ENCODE assay signal across 1 cellular context in the genomic region with DNA sequence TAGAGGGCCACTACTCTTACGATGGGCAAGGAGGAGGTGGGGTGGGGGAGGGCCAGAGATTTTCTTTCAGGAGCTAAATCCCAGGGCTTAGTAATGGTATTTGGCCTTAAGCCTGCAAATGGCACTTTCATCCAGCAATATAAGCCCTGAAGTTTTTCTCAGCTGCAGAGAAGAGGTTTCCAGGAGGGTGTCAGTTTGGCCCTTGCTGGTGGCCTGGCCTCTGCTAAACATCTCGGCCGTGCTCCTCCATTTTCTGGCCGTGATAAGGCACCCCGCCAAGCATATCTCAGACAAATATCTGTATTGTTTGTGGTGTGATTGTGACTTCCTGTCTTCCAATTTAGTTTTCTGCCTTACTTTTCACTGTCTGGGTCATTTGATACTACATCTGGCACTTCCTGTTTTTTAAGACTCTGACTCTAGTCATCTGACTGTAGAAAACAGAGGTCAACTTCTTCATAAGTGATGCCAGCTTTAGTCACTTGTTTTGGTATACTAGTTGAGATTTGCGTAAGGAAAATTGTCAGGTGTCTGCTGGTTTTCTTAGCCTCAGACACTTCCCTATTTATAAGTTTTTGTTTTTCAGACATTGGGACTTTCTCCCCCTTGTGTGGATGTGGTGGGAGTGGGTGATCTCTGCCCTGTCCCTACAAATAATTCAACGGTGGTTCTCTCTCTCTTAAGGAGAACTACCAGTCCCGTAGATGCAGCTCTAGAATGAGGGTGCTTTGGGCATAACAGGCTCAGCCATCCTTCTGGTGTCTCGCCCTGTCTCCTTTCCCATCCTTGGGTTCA.
TF ChIP-seq lines count a peak whose summit lies in the region.

No MANE protein-coding gene starts in this region.

TF ChIP-seq in GM12878, 131 proteins besides CTCF, POLR2A, EP300 and RAD21 (continued from another document and continues in another):
- TF ChIP-seq, protein P1, sequence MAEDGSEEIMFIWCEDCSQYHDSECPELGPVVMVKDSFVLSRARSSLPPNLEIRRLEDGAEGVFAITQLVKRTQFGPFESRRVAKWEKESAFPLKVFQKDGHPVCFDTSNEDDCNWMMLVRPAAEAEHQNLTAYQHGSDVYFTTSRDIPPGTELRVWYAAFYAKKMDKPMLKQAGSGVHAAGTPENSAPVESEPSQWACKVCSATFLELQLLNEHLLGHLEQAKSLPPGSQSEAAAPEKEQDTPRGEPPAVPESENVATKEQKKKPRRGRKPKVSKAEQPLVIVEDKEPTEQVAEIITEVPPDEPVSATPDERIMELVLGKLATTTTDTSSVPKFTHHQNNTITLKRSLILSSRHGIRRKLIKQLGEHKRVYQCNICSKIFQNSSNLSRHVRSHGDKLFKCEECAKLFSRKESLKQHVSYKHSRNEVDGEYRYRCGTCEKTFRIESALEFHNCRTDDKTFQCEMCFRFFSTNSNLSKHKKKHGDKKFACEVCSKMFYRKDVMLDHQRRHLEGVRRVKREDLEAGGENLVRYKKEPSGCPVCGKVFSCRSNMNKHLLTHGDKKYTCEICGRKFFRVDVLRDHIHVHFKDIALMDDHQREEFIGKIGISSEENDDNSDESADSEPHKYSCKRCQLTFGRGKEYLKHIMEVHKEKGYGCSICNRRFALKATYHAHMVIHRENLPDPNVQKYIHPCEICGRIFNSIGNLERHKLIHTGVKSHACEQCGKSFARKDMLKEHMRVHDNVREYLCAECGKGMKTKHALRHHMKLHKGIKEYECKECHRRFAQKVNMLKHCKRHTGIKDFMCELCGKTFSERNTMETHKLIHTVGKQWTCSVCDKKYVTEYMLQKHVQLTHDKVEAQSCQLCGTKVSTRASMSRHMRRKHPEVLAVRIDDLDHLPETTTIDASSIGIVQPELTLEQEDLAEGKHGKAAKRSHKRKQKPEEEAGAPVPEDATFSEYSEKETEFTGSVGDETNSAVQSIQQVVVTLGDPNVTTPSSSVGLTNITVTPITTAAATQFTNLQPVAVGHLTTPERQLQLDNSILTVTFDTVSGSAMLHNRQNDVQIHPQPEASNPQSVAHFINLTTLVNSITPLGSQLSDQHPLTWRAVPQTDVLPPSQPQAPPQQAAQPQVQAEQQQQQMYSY (CRISPR knock-in tag; IDR thresholded peaks at IDR 0.05) = no peak
- TF ChIP-seq STAT3 (IDR thresholded peaks at IDR 0.05; ENCODE audit: low read depth, low read length) = no peak
- TF ChIP-seq, protein P2, sequence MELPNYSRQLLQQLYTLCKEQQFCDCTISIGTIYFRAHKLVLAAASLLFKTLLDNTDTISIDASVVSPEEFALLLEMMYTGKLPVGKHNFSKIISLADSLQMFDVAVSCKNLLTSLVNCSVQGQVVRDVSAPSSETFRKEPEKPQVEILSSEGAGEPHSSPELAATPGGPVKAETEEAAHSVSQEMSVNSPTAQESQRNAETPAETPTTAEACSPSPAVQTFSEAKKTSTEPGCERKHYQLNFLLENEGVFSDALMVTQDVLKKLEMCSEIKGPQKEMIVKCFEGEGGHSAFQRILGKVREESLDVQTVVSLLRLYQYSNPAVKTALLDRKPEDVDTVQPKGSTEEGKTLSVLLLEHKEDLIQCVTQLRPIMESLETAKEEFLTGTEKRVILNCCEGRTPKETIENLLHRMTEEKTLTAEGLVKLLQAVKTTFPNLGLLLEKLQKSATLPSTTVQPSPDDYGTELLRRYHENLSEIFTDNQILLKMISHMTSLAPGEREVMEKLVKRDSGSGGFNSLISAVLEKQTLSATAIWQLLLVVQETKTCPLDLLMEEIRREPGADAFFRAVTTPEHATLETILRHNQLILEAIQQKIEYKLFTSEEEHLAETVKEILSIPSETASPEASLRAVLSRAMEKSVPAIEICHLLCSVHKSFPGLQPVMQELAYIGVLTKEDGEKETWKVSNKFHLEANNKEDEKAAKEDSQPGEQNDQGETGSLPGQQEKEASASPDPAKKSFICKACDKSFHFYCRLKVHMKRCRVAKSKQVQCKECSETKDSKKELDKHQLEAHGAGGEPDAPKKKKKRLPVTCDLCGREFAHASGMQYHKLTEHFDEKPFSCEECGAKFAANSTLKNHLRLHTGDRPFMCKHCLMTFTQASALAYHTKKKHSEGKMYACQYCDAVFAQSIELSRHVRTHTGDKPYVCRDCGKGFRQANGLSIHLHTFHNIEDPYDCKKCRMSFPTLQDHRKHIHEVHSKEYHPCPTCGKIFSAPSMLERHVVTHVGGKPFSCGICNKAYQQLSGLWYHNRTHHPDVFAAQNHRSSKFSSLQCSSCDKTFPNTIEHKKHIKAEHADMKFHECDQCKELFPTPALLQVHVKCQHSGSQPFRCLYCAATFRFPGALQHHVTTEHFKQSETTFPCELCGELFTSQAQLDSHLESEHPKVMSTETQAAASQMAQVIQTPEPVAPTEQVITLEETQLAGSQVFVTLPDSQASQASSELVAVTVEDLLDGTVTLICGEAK (IDR thresholded peaks at IDR 0.05; ENCODE audit: borderline replicate concordance) = no peak; the same call in 1 of the 2 replicates
- no peak for TF ChIP-seq HCFC1 (IDR thresholded peaks at IDR 0.05; ENCODE audit: low read length)
- peak; percentile 56; the same call in 1 of the 2 replicates for TF ChIP-seq FOXK2 (IDR thresholded peaks at IDR 0.05)
- TF ChIP-seq, protein P3, sequence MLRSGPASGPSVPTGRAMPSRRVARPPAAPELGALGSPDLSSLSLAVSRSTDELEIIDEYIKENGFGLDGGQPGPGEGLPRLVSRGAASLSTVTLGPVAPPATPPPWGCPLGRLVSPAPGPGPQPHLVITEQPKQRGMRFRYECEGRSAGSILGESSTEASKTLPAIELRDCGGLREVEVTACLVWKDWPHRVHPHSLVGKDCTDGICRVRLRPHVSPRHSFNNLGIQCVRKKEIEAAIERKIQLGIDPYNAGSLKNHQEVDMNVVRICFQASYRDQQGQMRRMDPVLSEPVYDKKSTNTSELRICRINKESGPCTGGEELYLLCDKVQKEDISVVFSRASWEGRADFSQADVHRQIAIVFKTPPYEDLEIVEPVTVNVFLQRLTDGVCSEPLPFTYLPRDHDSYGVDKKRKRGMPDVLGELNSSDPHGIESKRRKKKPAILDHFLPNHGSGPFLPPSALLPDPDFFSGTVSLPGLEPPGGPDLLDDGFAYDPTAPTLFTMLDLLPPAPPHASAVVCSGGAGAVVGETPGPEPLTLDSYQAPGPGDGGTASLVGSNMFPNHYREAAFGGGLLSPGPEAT (IDR thresholded peaks at IDR 0.05; ENCODE audit: low read depth) = peak; percentile 93
- peak; percentile 98 for TF ChIP-seq SPI1 (IDR thresholded peaks at IDR 0.05; ENCODE audit: borderline replicate concordance, insufficient read depth, low read depth, low read length)
- TF ChIP-seq BMI1 (IDR thresholded peaks at IDR 0.05; ENCODE audit: borderline replicate concordance) = peak; percentile 67; the same call in 1 of the 2 replicates
- peak; percentile 92 for TF ChIP-seq NR2F1 (conservative IDR thresholded peaks at IDR 0.05)
- TF ChIP-seq KDM1A (IDR thresholded peaks at IDR 0.05; ENCODE audit: borderline replicate concordance) = no peak
- peak; percentile 94 to 95 for TF ChIP-seq IKZF2 (IDR thresholded peaks at IDR 0.05)
- TF ChIP-seq ZNF24 (IDR thresholded peaks at IDR 0.05) = no peak
- TF ChIP-seq JUND (IDR thresholded peaks at IDR 0.05; ENCODE audit: low read depth, low read length) = no peak
- TF ChIP-seq EED (IDR thresholded peaks at IDR 0.05; ENCODE audit: low read depth) = no peak
- TF ChIP-seq, protein P4, sequence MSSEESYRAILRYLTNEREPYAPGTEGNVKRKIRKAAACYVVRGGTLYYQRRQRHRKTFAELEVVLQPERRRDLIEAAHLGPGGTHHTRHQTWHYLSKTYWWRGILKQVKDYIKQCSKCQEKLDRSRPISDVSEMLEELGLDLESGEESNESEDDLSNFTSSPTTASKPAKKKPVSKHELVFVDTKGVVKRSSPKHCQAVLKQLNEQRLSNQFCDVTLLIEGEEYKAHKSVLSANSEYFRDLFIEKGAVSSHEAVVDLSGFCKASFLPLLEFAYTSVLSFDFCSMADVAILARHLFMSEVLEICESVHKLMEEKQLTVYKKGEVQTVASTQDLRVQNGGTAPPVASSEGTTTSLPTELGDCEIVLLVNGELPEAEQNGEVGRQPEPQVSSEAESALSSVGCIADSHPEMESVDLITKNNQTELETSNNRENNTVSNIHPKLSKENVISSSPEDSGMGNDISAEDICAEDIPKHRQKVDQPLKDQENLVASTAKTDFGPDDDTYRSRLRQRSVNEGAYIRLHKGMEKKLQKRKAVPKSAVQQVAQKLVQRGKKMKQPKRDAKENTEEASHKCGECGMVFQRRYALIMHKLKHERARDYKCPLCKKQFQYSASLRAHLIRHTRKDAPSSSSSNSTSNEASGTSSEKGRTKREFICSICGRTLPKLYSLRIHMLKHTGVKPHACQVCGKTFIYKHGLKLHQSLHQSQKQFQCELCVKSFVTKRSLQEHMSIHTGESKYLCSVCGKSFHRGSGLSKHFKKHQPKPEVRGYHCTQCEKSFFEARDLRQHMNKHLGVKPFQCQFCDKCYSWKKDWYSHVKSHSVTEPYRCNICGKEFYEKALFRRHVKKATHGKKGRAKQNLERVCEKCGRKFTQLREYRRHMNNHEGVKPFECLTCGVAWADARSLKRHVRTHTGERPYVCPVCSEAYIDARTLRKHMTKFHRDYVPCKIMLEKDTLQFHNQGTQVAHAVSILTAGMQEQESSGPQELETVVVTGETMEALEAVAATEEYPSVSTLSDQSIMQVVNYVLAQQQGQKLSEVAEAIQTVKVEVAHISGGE (CRISPR knock-in tag; IDR thresholded peaks at IDR 0.05) = no peak
- no peak for TF ChIP-seq ZNF622 (IDR thresholded peaks at IDR 0.05)
- no peak for TF ChIP-seq SRF (IDR thresholded peaks at IDR 0.05; ENCODE audit: low read depth in 2 of 2, low read length in 2 of 2)
- peak; percentile 57; the same call in 1 of the 2 replicates for TF ChIP-seq NFIC (IDR thresholded peaks at IDR 0.05; ENCODE audit: low read depth, low read length)
- TF ChIP-seq NR2C1 (IDR thresholded peaks at IDR 0.05) = peak; percentile 54
- no peak for TF ChIP-seq ZZZ3 (IDR thresholded peaks at IDR 0.05; ENCODE audit: control insufficient read depth, insufficient read length, low read depth)
- peak; percentile 71 for TF ChIP-seq CREM (IDR thresholded peaks at IDR 0.05; ENCODE audit: low read depth)
- TF ChIP-seq SUZ12 (IDR thresholded peaks at IDR 0.05; ENCODE audit: unreplicated experiment) = no peak
- TF ChIP-seq CHD1 (IDR thresholded peaks at IDR 0.05; ENCODE audit: low read depth, low read length) = no peak
- TF ChIP-seq, protein P5, sequence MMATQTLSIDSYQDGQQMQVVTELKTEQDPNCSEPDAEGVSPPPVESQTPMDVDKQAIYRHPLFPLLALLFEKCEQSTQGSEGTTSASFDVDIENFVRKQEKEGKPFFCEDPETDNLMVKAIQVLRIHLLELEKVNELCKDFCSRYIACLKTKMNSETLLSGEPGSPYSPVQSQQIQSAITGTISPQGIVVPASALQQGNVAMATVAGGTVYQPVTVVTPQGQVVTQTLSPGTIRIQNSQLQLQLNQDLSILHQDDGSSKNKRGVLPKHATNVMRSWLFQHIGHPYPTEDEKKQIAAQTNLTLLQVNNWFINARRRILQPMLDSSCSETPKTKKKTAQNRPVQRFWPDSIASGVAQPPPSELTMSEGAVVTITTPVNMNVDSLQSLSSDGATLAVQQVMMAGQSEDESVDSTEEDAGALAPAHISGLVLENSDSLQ (IDR thresholded peaks at IDR 0.05) = peak; percentile 39; the same call in 1 of the 2 replicates
- TF ChIP-seq, protein P6, sequence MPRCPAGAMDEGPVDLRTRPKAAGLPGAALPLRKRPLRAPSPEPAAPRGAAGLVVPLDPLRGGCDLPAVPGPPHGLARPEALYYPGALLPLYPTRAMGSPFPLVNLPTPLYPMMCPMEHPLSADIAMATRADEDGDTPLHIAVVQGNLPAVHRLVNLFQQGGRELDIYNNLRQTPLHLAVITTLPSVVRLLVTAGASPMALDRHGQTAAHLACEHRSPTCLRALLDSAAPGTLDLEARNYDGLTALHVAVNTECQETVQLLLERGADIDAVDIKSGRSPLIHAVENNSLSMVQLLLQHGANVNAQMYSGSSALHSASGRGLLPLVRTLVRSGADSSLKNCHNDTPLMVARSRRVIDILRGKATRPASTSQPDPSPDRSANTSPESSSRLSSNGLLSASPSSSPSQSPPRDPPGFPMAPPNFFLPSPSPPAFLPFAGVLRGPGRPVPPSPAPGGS (IDR thresholded peaks at IDR 0.05; ENCODE audit: borderline replicate concordance, insufficient read depth, low read depth, low read length, poor library complexity, severe bottlenecking) = no peak
- no peak for TF ChIP-seq SREBF1 (IDR thresholded peaks at IDR 0.05; ENCODE audit: low read length)
- TF ChIP-seq RELA (IDR thresholded peaks at IDR 0.05; ENCODE audit: borderline replicate concordance, partially characterized antibody) = no peak
- TF ChIP-seq MTA3 (IDR thresholded peaks at IDR 0.05; ENCODE audit: borderline replicate concordance, low read length) = no peak
- TF ChIP-seq YBX1 (IDR thresholded peaks at IDR 0.05) = no peak
- TF ChIP-seq, protein P7, sequence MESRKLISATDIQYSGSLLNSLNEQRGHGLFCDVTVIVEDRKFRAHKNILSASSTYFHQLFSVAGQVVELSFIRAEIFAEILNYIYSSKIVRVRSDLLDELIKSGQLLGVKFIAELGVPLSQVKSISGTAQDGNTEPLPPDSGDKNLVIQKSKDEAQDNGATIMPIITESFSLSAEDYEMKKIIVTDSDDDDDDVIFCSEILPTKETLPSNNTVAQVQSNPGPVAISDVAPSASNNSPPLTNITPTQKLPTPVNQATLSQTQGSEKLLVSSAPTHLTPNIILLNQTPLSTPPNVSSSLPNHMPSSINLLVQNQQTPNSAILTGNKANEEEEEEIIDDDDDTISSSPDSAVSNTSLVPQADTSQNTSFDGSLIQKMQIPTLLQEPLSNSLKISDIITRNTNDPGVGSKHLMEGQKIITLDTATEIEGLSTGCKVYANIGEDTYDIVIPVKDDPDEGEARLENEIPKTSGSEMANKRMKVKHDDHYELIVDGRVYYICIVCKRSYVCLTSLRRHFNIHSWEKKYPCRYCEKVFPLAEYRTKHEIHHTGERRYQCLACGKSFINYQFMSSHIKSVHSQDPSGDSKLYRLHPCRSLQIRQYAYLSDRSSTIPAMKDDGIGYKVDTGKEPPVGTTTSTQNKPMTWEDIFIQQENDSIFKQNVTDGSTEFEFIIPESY (IDR thresholded peaks at IDR 0.05) = no peak
- no peak for TF ChIP-seq RB1 (IDR thresholded peaks at IDR 0.05; ENCODE audit: borderline replicate concordance)
- TF ChIP-seq MYC (IDR thresholded peaks at IDR 0.05; ENCODE audit: insufficient read depth, insufficient read length, insufficient replicate concordance, low read length, severe bottlenecking) = no peak
- no peak for TF ChIP-seq BRCA1 (IDR thresholded peaks at IDR 0.05; ENCODE audit: low read depth, low read length)
- TF ChIP-seq POU2F2 (IDR thresholded peaks at IDR 0.05; ENCODE audit: borderline replicate concordance, low read depth, low read length) = no peak
- TF ChIP-seq, protein P8, sequence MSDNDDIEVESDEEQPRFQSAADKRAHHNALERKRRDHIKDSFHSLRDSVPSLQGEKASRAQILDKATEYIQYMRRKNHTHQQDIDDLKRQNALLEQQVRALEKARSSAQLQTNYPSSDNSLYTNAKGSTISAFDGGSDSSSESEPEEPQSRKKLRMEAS (IDR thresholded peaks at IDR 0.05; ENCODE audit: low read depth, low read length) = no peak
- TF ChIP-seq BACH1 (IDR thresholded peaks at IDR 0.05; ENCODE audit: borderline replicate concordance) = no peak; the same call in 1 of the 2 replicates
